In genomic region chr5:104178066-104178465, GRCh38 we compare ENCODE assay signal across 17 cellular contexts.
A peak's percentile ranks its signal among the peaks of the same experiment; 100 is the strongest.
DNase-seq lines count a peak whose midpoint lies in the region; ATAC-seq, FAIRE-seq and TF ChIP-seq lines count a peak whose summit lies in the region.
"Had no signal": no experiment of that assay in that cellular context is flagged by ENCODE, and none has a peak within 500 bp of the region (broad histone marks: within the 10 kb centered on the region; RNA-seq: fewer than 3 reads in every experiment).

No MANE protein-coding gene starts in this region.

- H3F3A ChIP-seq in MM.1S (ENCODE audit: insufficient read depth, low read length): peaks cover 7% of the 10 kb centered on the region

- RAD21 ChIA-PET in GM12878 (lab: Charles Lee; ENCODE audit: unreplicated experiment): interaction anchor here (0.6 to 4.6 kb wide), 13 partner anchors 12 to 596 kb away, joined by 3 to 78 read pairs (median 5); no protein-coding TSS in a partner anchor

- H4K20me1 ChIP-seq in mammary epithelial cell (ENCODE audit: insufficient read depth, low read length) (no peaks in the 10 kb centered on the region), MM.1S (ENCODE audit: insufficient read depth, low read length) (no peaks in the 10 kb centered on the region), GM12878 (ENCODE audit: control insufficient read depth, insufficient read depth) (no peaks in the 10 kb centered on the region), hepatocyte (ENCODE audit: insufficient read depth, poor library complexity, severe bottlenecking) (no peaks in the 10 kb centered on the region)
- H4K20me1 ChIP-seq: BLaER1 had no signal

- CTCF ChIA-PET in mammary epithelial cell (lab: Charles Lee; ENCODE audit: low non-redundant PET) (interaction anchor here (0.7 to 0.9 kb wide), 2 partner anchors 234 to 369 kb away, joined by 3 to 7 read pairs; no protein-coding TSS in a partner anchor), GM12878 (lab: Yijun Ruan, JAX) (interaction anchor here (0.7 to 5.0 kb wide), 15 partner anchors 18 to 596 kb away, joined by 3 to 83 read pairs (median 6); no protein-coding TSS in a partner anchor)

- BruUV-seq in mammary epithelial cell (replicated peaks; lab: Mats Ljungman, UMichigan) (no TSS peak), GM12878 (replicated peaks; lab: Mats Ljungman, UMichigan) (no TSS peak)

- H3K4me3 ChIP-seq in mammary epithelial cell (replicated peaks in 1 of 3; ENCODE audit: insufficient read depth in 1 of 3, low read depth in 2 of 3, low read length in 3 of 3) (no peak overlapping the region), breast epithelium (no peak overlapping the region), MM.1S (ENCODE audit: low read length) (peak overlapping the region; percentile 60), GM12878 (no peak overlapping the region), hepatocyte (no peak overlapping the region)
- H3K4me3 ChIP-seq: BLaER1, HAP-1 had no signal

- peak overlapping the region; percentile 37 for H2AFZ ChIP-seq in mammary epithelial cell (ENCODE audit: low read depth, low read length)
- peak overlapping the region; percentile 78 for H2AFZ ChIP-seq in MM.1S (ENCODE audit: low read length)
- H2AFZ ChIP-seq in GM12878 (ENCODE audit: control insufficient read depth, low read depth, low read length): no peak overlapping the region
- no peak overlapping the region for H2AFZ ChIP-seq in hepatocyte

- H3K4me2 ChIP-seq in mammary epithelial cell (ENCODE audit: insufficient read depth, low read depth, low read length): no peak overlapping the region
- H3K4me2 ChIP-seq in MM.1S (ENCODE audit: low read depth, low read length): peak overlapping the region; percentile 89
- H3K4me2 ChIP-seq in GM12878 (ENCODE audit: control insufficient read depth, insufficient read depth): no peak overlapping the region
- no peak overlapping the region for H3K4me2 ChIP-seq in hepatocyte
- H3K4me2 ChIP-seq: BLaER1 had no signal

- TF ChIP-seq CTCF in mammary epithelial cell (conservative IDR thresholded peaks at IDR 0.05 in 1 of 2, IDR thresholded peaks at IDR 0.05 in 1 of 2; ENCODE audit: extremely low read depth in 1 of 2, insufficient read depth in 1 of 2, low read depth in 1 of 2, low read length in 2 of 2) (no peak), breast epithelium (IDR thresholded peaks at IDR 0.05) (no peak), MM.1S (IDR thresholded peaks at IDR 0.05; ENCODE audit: low read length) (no peak), GM12878 (IDR thresholded peaks at IDR 0.05 in 2 of 3, conservative IDR thresholded peaks at IDR 0.05 in 1 of 3; ENCODE audit: control insufficient read depth in 2 of 3, extremely low read depth in 1 of 3, insufficient read depth in 1 of 3, low read depth in 3 of 3, low read length in 3 of 3) (no peak), hepatocyte (IDR thresholded peaks at IDR 0.05; ENCODE audit: poor library complexity) (no peak)

- SMC1A ChIA-PET in GM12878 (lab: Charles Lee; ENCODE audit: uncharacterized antibody, unreplicated experiment): interaction anchor here (0.9 to 4.7 kb wide), 15 partner anchors 9 to 596 kb away, joined by 3 to 66 read pairs (median 3); no protein-coding TSS in a partner anchor

- no peaks in the 10 kb centered on the region for H3K9me3 ChIP-seq in mammary epithelial cell (replicated peaks; ENCODE audit: insufficient read depth, low read length)
- peaks cover 15 to 36% of the 10 kb centered on the region in 2 donors for H3K9me3 ChIP-seq in breast epithelium
- no peaks in the 10 kb centered on the region for H3K9me3 ChIP-seq in MM.1S (replicated peaks; ENCODE audit: insufficient read depth, low read length)
- peaks cover 1% of the 10 kb centered on the region; the same call in 2 of the 3 replicates for H3K9me3 ChIP-seq in GM12878 (replicated peaks; ENCODE audit: control insufficient read depth, insufficient read depth, low read length)
- peaks cover 5% of the 10 kb centered on the region for H3K9me3 ChIP-seq in hepatocyte (ENCODE audit: low read depth)
- H3K9me3 ChIP-seq: HAP-1 had no signal

- POLR2A ChIA-PET in GM12878 (lab: Charles Lee): no interaction called here

- FAIRE-seq in GM12878 (lab: Jason Lieb, UNC): no peak
- FAIRE-seq: GM12892, GM19239, H1 had no signal

- H3K9me2 ChIP-seq in MM.1S (replicated peaks; ENCODE audit: insufficient read depth, low read length) (no peaks in the 10 kb centered on the region), hepatocyte (replicated peaks; ENCODE audit: insufficient read depth) (no peaks in the 10 kb centered on the region)

- in situ Hi-C loops in mammary epithelial cell (cut with MboI; ENCODE audit: low sequenced_read_pairs in 2 of 2) (loop anchor here in 1 of 2 donors (10.0 kb wide), 2 partner anchors 363 to 593 kb away; no protein-coding TSS in a partner anchor), GM12878 (cut with MboI) (no loop called here)

- no peak overlapping the region for H3K27ac ChIP-seq in mammary epithelial cell (ENCODE audit: insufficient read depth, low read depth, low read length)
- no peak overlapping the region for H3K27ac ChIP-seq in breast epithelium
- H3K27ac ChIP-seq in MM.1S (ENCODE audit: low read length): peak overlapping the region; percentile 70
- H3K27ac ChIP-seq in GM12878 (ENCODE audit: control insufficient read depth, insufficient read depth): no peak overlapping the region
- H3K27ac ChIP-seq in hepatocyte: no peak overlapping the region
- H3K27ac ChIP-seq: 22Rv1, BLaER1 had no signal

- ATAC-seq in GM12878 (peak; percentile 55), HG03432 (IDR thresholded peaks at IDR 0.05; ENCODE audit: unreplicated experiment) (no peak), HG03378 (IDR thresholded peaks at IDR 0.05; ENCODE audit: unreplicated experiment) (no peak)

- H3K4me1 ChIP-seq in mammary epithelial cell (ENCODE audit: insufficient read depth, low read length) (no peaks in the 10 kb centered on the region), breast epithelium (no peaks in the 10 kb centered on the region), MM.1S (ENCODE audit: low read length) (peaks cover 8% of the 10 kb centered on the region), GM12878 (ENCODE audit: control insufficient read depth, insufficient read depth, low read length) (no peaks in the 10 kb centered on the region), hepatocyte (ENCODE audit: insufficient read depth) (no peaks in the 10 kb centered on the region)
- H3K4me1 ChIP-seq: BLaER1 had no signal

- 92% methylated on average over 8 of the region's 8 CpGs for WGBS in mammary epithelial cell (ENCODE audit: low coverage, missing lambda C conversion rate)
- WGBS in GM12878 (ENCODE audit: insufficient coverage, insufficient replicate concordance, low lambda C conversion rate, missing lambda C conversion rate): 49% methylated on average over 8 of the region's 8 CpGs
- 91% methylated on average over 8 of the region's 8 CpGs for WGBS in hepatocyte (ENCODE audit: low lambda C conversion rate, missing lambda C conversion rate)

- H3K79me2 ChIP-seq in mammary epithelial cell (ENCODE audit: insufficient read depth, low read length) (no peaks in the 10 kb centered on the region), MM.1S (ENCODE audit: low read length) (no peaks in the 10 kb centered on the region), GM12878 (ENCODE audit: control insufficient read depth, insufficient read depth, low read length) (no peaks in the 10 kb centered on the region), hepatocyte (no peaks in the 10 kb centered on the region)

- dilution Hi-C loops in mammary epithelial cell (cut with HindIII; ENCODE audit: low sequenced_read_pairs): loop anchor here (25.0 kb wide), 1 partner anchor 591 kb away; no protein-coding TSS in a partner anchor

- no peaks in the 10 kb centered on the region for H3K27me3 ChIP-seq in mammary epithelial cell (ENCODE audit: insufficient read depth, low read length)
- H3K27me3 ChIP-seq in breast epithelium: no peaks in the 10 kb centered on the region
- H3K27me3 ChIP-seq in MM.1S (replicated peaks; ENCODE audit: insufficient read depth, low read length): no peaks in the 10 kb centered on the region
- no peaks in the 10 kb centered on the region for H3K27me3 ChIP-seq in GM12878 (replicated peaks in 1 of 2; ENCODE audit: control insufficient read depth in 2 of 2, insufficient read depth in 2 of 2, low read length in 1 of 2)
- no peaks in the 10 kb centered on the region for H3K27me3 ChIP-seq in hepatocyte
- H3K27me3 ChIP-seq: BLaER1 had no signal

- no peak for TF ChIP-seq EP300 in GM12878 (IDR thresholded peaks at IDR 0.05; ENCODE audit: borderline replicate concordance in 1 of 2, control insufficient read depth in 1 of 2, low read depth in 2 of 2, low read length in 2 of 2)

- no peak for TF ChIP-seq RAD21 in GM12878 (IDR thresholded peaks at IDR 0.05; ENCODE audit: insufficient read depth, low read depth, low read length)

- no peak for TF ChIP-seq POLR2A in breast epithelium (IDR thresholded peaks at IDR 0.05)
- TF ChIP-seq POLR2A in GM12878 (IDR thresholded peaks at IDR 0.05; ENCODE audit: low read depth, low read length): no peak

- H3K36me3 ChIP-seq in mammary epithelial cell (ENCODE audit: insufficient read depth, low read length) (no peaks in the 10 kb centered on the region), breast epithelium (no peaks in the 10 kb centered on the region), MM.1S (replicated peaks; ENCODE audit: insufficient read depth, low read length) (no peaks in the 10 kb centered on the region), GM12878 (ENCODE audit: control insufficient read depth in 2 of 2, insufficient read depth in 2 of 2, low read length in 1 of 2) (no peaks in the 10 kb centered on the region), hepatocyte (replicated peaks; ENCODE audit: insufficient read depth, low read depth) (no peaks in the 10 kb centered on the region)
- H3K36me3 ChIP-seq: BLaER1, HAP-1 had no signal

- no peak for DNase-seq in mammary epithelial cell
- no peak for DNase-seq in breast epithelium (ENCODE audit: low spot score in 2 of 2)
- peak; percentile 82 for DNase-seq in MM.1S
- DNase-seq in GM12878 (ENCODE audit: low read depth, low spot score): no peak
- no peak for DNase-seq in hepatocyte (ENCODE audit: low spot score)
- DNase-seq in SKM-1 treated with dmso at 0.1 percent for 144 hours (lab: John Stamatoyannopoulos, UW; ENCODE audit: unreplicated experiment): no peak
- DNase-seq: AML-193, IMR-90, KBM-7 had no signal

- H3K9ac ChIP-seq in mammary epithelial cell (ENCODE audit: insufficient read depth, low read length) (no peak overlapping the region), MM.1S (ENCODE audit: low read length) (peak overlapping the region; percentile 62), GM12878 (ENCODE audit: control insufficient read depth, insufficient read depth, low read length) (no peak overlapping the region)
- H3K9ac ChIP-seq: BLaER1 had no signal

- intact Hi-C loops in mammary epithelial cell (cut with micrococcal nuclease) (loop anchor here (5.0 kb wide), 2 partner anchors 701 to 946 kb away; no protein-coding TSS in a partner anchor), breast epithelium (cut with DNase I; ENCODE audit: low total_unique reads) (no loop called here), GM12878 (cut with micrococcal nuclease; ENCODE audit: unreplicated experiment) (loop anchor here (2.0 kb wide), 1 partner anchor 89 kb away; no protein-coding TSS in a partner anchor)

TF ChIP-seq in GM12878, 131 proteins besides CTCF, POLR2A, EP300 and RAD21 (continues in another document):
- TF ChIP-seq MTA3 (IDR thresholded peaks at IDR 0.05; ENCODE audit: borderline replicate concordance, low read length): no peak
- TF ChIP-seq SMARCA5 (IDR thresholded peaks at IDR 0.05): no peak
- no peak for TF ChIP-seq SP1 (IDR thresholded peaks at IDR 0.05; ENCODE audit: low read depth, low read length)

Comparison
In these comparisons a context has a peak if more than half of its experiments do, and no peak if none do; other contexts are left out.
1. H2AFZ ChIP-seq: peak in mammary epithelial cell (single experiment) and MM.1S (single experiment); none in GM12878 (single experiment) and hepatocyte (single experiment).